In the genomic region with DNA sequence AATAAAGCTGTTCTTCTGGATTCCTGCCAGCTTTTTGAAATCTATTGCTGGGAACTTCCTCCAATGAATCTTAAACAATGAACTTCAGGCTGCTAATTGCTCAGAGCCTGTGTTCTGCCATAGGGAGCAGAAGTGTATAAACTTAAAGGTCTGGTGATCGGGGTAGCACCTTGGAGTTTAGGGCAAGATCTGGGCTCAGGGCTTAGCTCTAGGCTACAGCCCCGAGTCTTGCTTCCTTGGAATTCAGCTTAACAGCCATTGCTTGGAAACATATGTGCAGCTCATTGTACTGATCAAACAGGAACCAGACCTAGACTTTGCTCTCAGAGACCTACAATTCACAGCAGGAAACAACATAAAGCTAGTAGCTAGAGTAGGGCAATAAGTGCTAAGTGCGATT, we compare ENCODE assay signal across 1 cellular context.
TF ChIP-seq lines count a peak whose summit lies in the region.

No MANE protein-coding gene starts in this region.

TF ChIP-seq in H1, 55 proteins besides CTCF, POLR2A, EP300 and RAD21:
- no peak for TF ChIP-seq TCF12 (IDR thresholded peaks at IDR 0.05; ENCODE audit: low read depth, low read length)
- no peak for TF ChIP-seq SAP30 (IDR thresholded peaks at IDR 0.05; ENCODE audit: insufficient read depth, insufficient replicate concordance, low read length)
- TF ChIP-seq FOSL1 (IDR thresholded peaks at IDR 0.05; ENCODE audit: insufficient read depth, low read depth, low read length), result no peak
- TF ChIP-seq NRF1 (IDR thresholded peaks at IDR 0.05; ENCODE audit: low read depth, low read length), result no peak
- no peak for TF ChIP-seq GABPA (IDR thresholded peaks at IDR 0.05; ENCODE audit: borderline replicate concordance, insufficient read depth, low read length)
- TF ChIP-seq HDAC6 (IDR thresholded peaks at IDR 0.05; ENCODE audit: low read depth, low read length), result no peak
- TF ChIP-seq MAFK (IDR thresholded peaks at IDR 0.05; ENCODE audit: low read depth, low read length), result no peak
- TF ChIP-seq CHD1 (IDR thresholded peaks at IDR 0.05; ENCODE audit: low read depth, low read length), result no peak
